ENCODE assay signal across 1 cellular context in genomic region chr16:87496101-87496801, GRCh38.
TF ChIP-seq lines count a peak whose summit lies in the region.

No MANE protein-coding gene starts in this region.

TF ChIP-seq in GM12878, 131 proteins besides CTCF, POLR2A, EP300 and RAD21 (continued from another document):
- no peak for TF ChIP-seq TCF12 (IDR thresholded peaks at IDR 0.05; ENCODE audit: low read depth, low read length)
- TF ChIP-seq IRF4 (IDR thresholded peaks at IDR 0.05; ENCODE audit: low read depth, low read length), result no peak
- TF ChIP-seq NRF1 (conservative IDR thresholded peaks at IDR 0.05; ENCODE audit: low read depth, low read length), result no peak
- TF ChIP-seq RB1 (IDR thresholded peaks at IDR 0.05; ENCODE audit: borderline replicate concordance), result no peak
- no peak for TF ChIP-seq ZNF622 (IDR thresholded peaks at IDR 0.05)
- TF ChIP-seq KAT2A (conservative IDR thresholded peaks at IDR 0.05; ENCODE audit: control insufficient read depth, low read depth, low read length), result no peak
- no peak for TF ChIP-seq SIX5 (IDR thresholded peaks at IDR 0.05; ENCODE audit: low read depth, low read length, severe bottlenecking)
- no peak for TF ChIP-seq PBX3 (IDR thresholded peaks at IDR 0.05; ENCODE audit: insufficient replicate concordance, low read depth, low read length)
- no peak for TF ChIP-seq ZNF207 (IDR thresholded peaks at IDR 0.05; ENCODE audit: borderline replicate concordance)
- no peak for TF ChIP-seq ATF3 (IDR thresholded peaks at IDR 0.05; ENCODE audit: borderline replicate concordance, extremely low read depth, low read depth, low read length)
- TF ChIP-seq BCL11A (IDR thresholded peaks at IDR 0.05; ENCODE audit: low read depth, low read length), result 0 out of 2 replicates have a peak, but pooled peaks have one; percentile 37
